Comparison of ENCODE assay signal across 8 cellular contexts in the genomic region with DNA sequence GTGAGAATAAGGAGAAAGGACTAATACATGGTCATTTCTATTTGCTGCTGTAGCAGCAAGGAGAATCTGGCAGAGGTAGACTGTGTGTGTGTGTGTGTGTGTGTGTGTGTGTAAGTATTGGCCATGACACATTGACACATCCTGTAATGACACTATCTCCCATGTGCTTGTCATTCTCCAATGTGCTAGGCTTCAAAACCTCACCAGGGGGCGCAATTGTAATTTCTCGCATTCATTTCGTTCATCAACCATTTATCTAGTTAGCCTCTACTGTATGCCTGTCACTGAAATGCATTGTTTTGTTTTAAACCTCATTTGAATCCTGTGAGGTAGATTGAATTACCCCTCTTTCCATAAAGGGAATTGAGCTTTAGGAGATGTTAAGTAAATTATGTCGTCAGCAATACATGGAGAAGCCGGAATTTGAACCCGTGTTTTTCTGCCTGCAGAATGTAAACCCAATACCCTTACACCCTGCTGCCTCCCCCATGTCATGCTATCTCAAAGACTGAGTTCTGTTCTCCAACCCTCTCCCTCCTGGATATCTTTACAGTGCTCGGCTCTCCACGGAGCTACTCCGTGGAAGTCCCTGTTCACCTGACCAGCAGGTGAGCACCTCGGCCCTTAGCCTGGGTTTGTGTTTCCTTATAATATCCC.
DNase-seq lines count a peak whose midpoint lies in the region; ATAC-seq and TF ChIP-seq lines count a peak whose summit lies in the region.

No MANE protein-coding gene starts in this region.

- H2AFZ ChIP-seq in Karpas-422 (ENCODE audit: low read length), result no peak overlapping the region
- no peak overlapping the region for H2AFZ ChIP-seq in hepatocyte

- peak; percentile 83 for TF ChIP-seq CTCF in C4-2B (conservative IDR thresholded peaks at IDR 0.05)
- peak; percentile 65 for TF ChIP-seq CTCF in hepatocyte (IDR thresholded peaks at IDR 0.05; ENCODE audit: poor library complexity)

- H3K27ac ChIP-seq in C4-2B (no peak overlapping the region), Karpas-422 (ENCODE audit: low read length) (no peak overlapping the region), hepatocyte (no peak overlapping the region)

- WGBS in hepatocyte (ENCODE audit: low lambda C conversion rate, missing lambda C conversion rate), result 73% methylated on average over 10 of the region's 10 CpGs

- H3K36me3 ChIP-seq in Karpas-422 (ENCODE audit: insufficient read depth, low read length), result no peaks in the 10 kb centered on the region
- H3K36me3 ChIP-seq in adipocyte (ENCODE audit: control insufficient read depth, insufficient read depth, low read length, severe bottlenecking), result no peaks in the 10 kb centered on the region
- no peaks in the 10 kb centered on the region for H3K36me3 ChIP-seq in hepatocyte (replicated peaks; ENCODE audit: insufficient read depth, low read depth)

- H3K4me1 ChIP-seq in Karpas-422 (ENCODE audit: low read length) (no peaks in the 10 kb centered on the region; the same call in 1 of the 2 replicates), adipocyte (ENCODE audit: control insufficient read depth, insufficient read depth, low read length) (no peaks in the 10 kb centered on the region), hepatocyte (ENCODE audit: insufficient read depth) (no peaks in the 10 kb centered on the region)

- H3K27me3 ChIP-seq in Karpas-422 (ENCODE audit: low read length) (no peaks in the 10 kb centered on the region), adipocyte (replicated peaks; ENCODE audit: control insufficient read depth, insufficient read depth, low read length) (peaks cover 5% of the 10 kb centered on the region), hepatocyte (no peaks in the 10 kb centered on the region)

- 0 out of 2 replicates have a peak, but pooled peaks cover 5% of the 10 kb centered on the region for H4K20me1 ChIP-seq in Karpas-422 (ENCODE audit: insufficient read depth, low read depth, low read length)
- no peaks in the 10 kb centered on the region for H4K20me1 ChIP-seq in hepatocyte (ENCODE audit: insufficient read depth, poor library complexity, severe bottlenecking)

- no peak for ATAC-seq in HG03457 (IDR thresholded peaks at IDR 0.05; ENCODE audit: unreplicated experiment)

- H3K9me2 ChIP-seq in Karpas-422 (replicated peaks; ENCODE audit: insufficient read depth, low read length) (no peaks in the 10 kb centered on the region), hepatocyte (replicated peaks; ENCODE audit: insufficient read depth) (no peaks in the 10 kb centered on the region)

- no peaks in the 10 kb centered on the region for H3K9me3 ChIP-seq in Karpas-422 (ENCODE audit: low read length)
- H3K9me3 ChIP-seq in adipocyte (ENCODE audit: control insufficient read depth, low read length), result no peaks in the 10 kb centered on the region
- no peaks in the 10 kb centered on the region for H3K9me3 ChIP-seq in hepatocyte (ENCODE audit: low read depth)

- no peaks in the 10 kb centered on the region for H3K79me2 ChIP-seq in Karpas-422 (ENCODE audit: low read length)
- no peaks in the 10 kb centered on the region for H3K79me2 ChIP-seq in hepatocyte

- DNase-seq in GM19238 (ENCODE audit: insufficient read length, low spot score) (peak; percentile 37), Karpas-422 (peak; percentile 84), RPMI7951 (ENCODE audit: low read depth) (peak; percentile 59), adipocyte (ENCODE audit: low read depth) (peak; percentile 75), hepatocyte (ENCODE audit: low spot score) (peak; percentile 57)
- peak; percentile 24 to 62 (median 29) for DNase-seq in stimulated activated CD4-positive, alpha-beta T cell treated with anti-CD3 and anti-CD28 coated beads, Interleukin-12 subunit alpha, Interleukin-12 subunit beta, amount 100 ng/mL, for 48 hours (ENCODE audit: low read depth in 2 of 3, low spot score in 1 of 3)

- H3K4me3 ChIP-seq in Karpas-422 (ENCODE audit: low read length) (no peak overlapping the region), adipocyte (ENCODE audit: low read length) (no peak overlapping the region), hepatocyte (no peak overlapping the region)

- H3K4me2 ChIP-seq in Karpas-422 (ENCODE audit: low read depth, low read length, poor library complexity, severe bottlenecking) (no peak overlapping the region), hepatocyte (no peak overlapping the region)

- H3K9ac ChIP-seq in Karpas-422 (ENCODE audit: low read length) (no peak overlapping the region), adipocyte (ENCODE audit: low read length) (no peak overlapping the region)

Comparison
In these comparisons a context has a peak if more than half of its experiments do, and no peak if none do; other contexts are left out.
1. DNase-seq: peak in every context shown above with its lines; median percentile 84 in Karpas-422; 75 in adipocyte; 59 in RPMI7951; 57 in hepatocyte; 37 in GM19238; 29 in stimulated activated CD4-positive, alpha-beta T cell treated with anti-CD3 and anti-CD28 coated beads, Interleukin-12 subunit alpha, Interleukin-12 subunit beta, amount 100 ng/mL, for 48 hours.